ENCODE assay signal across 1 cellular context in the genomic region with DNA sequence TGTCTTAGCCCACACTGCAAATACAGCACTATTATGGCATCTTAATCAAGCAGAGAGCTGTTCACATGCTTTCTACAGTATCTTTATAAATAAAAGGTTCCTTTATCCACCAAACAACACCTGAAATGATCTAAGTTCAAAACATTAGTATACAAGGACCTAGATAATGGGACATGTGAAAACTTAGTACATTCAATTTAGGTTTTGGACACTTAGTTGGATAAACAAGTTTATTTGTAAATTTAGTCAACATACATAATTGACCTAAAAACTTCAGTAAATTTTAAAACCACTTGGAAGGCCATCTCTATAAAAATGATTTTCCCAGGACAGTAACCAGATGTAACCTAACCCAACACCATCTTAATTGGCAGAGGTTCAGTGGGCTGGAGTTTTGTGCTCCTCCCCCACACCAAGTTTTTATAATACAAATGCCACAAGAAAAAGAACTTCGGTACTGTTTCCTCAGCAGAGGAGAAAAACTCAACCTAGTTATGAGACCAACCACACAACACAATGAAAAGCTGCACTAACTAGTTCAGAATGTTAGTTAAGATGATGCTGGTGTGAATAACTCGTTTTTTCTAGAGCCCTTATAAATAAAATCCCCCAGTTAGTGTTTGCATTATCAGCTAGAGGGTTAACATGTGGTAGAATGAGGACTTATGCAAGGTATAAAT.
TF ChIP-seq lines count a peak whose summit lies in the region.

No MANE protein-coding gene starts in this region.

TF ChIP-seq in IMR-90, 13 proteins besides CTCF, POLR2A, EP300 and RAD21 (continued from another document):
- TF ChIP-seq, protein P1, sequence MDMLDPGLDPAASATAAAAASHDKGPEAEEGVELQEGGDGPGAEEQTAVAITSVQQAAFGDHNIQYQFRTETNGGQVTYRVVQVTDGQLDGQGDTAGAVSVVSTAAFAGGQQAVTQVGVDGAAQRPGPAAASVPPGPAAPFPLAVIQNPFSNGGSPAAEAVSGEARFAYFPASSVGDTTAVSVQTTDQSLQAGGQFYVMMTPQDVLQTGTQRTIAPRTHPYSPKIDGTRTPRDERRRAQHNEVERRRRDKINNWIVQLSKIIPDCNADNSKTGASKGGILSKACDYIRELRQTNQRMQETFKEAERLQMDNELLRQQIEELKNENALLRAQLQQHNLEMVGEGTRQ (IDR thresholded peaks at IDR 0.05; ENCODE audit: low read depth, low read length), result no peak
